ENCODE assay signal across 8 cellular contexts in the genomic region with DNA sequence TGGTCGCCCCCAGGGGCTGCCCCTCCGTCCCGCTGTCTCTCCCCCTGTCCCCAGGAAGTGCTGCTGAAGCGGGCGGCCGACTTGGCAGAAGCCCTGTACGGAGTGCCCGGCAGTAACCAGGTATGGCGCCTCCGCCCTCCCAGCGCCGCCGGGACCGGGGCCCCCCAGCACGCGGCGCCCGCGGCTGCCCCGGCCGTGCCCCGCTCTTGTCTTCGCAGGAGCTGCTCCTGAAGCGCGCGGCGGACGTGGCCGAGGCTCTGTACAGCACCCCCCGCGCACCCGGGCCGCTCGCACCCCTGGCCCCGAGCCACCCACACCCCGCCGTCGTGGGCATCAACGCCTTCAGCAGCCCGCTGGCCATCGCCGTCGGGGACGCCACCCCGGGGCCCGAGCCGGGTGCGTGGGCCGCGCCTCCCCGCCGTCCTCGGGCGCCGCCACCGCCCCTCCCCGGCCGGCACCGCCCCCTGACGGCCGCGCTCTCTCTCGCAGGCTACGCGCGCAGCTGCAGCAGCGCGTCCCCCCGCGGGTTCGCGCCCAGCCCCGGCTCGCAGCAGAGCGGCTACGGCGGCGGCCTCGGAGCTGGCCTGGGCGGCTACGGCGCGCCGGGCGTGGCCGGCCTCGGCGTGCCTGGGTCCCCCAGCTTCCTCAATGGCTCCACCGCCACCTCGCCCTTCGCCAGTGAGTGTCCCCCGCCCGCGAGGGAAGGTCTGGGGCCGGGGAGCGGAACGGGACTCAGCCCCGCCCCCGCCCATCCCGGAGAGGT. TPM values are rescaled to one million over a fixed set of nuclear protein-coding genes. Genes with fewer than 3 reads are reported as not detected.
DNase-seq lines count a peak whose midpoint lies in the region; ATAC-seq and TF ChIP-seq lines count a peak whose summit lies in the region.

No MANE protein-coding gene starts in this region.

- CTCF ChIA-PET in activated B cell treated with CpG ODN at 0.5 μM for 24 hours (lab: Charles Lee), result interaction anchor here (2.4 kb wide), 1 partner anchor 11 kb away, joined by 6 read pairs; no protein-coding TSS in a partner anchor

- peak in 3 of 8 donors; percentile 18 to 69 (median 41) for ATAC-seq in heart right ventricle
- ATAC-seq in activated B cell treated with CpG ODN at 0.5 μM for 24 hours (ENCODE audit: low read depth), result peak; percentile 63
- ATAC-seq in naive thymus-derived CD8-positive, alpha-beta T cell, result peak; percentile 70 to 71
- peak; percentile 4 for ATAC-seq in aorta (ENCODE audit: low FRiP score)
- ATAC-seq in GM21737 (IDR thresholded peaks at IDR 0.05; ENCODE audit: unreplicated experiment), result no peak
- no peak for ATAC-seq in HG02885 (IDR thresholded peaks at IDR 0.05; ENCODE audit: poor library complexity, unreplicated experiment)

- peaks cover 32% of the 10 kb centered on the region for H3K4me1 Mint-ChIP-seq in activated B cell treated with CpG ODN at 0.5 μM for 24 hours
- H3K4me1 Mint-ChIP-seq in naive thymus-derived CD8-positive, alpha-beta T cell, result peaks cover 14 to 28% (median 26%) of the 10 kb centered on the region in 4 donors

- DNase-seq in heart right ventricle (peak in 1 of 2 donors; percentile 45), cardiac septum (ENCODE audit: low spot score) (no peak), activated B cell treated with CpG ODN at 0.5 μM for 24 hours (peak; percentile 45), dorsolateral prefrontal cortex (no peak), aorta (no peak)
- peak in 9 of 10 donors; percentile 21 to 63 (median 51) for DNase-seq in naive thymus-derived CD8-positive, alpha-beta T cell

- H3K4me3 ChIP-seq in heart right ventricle (peak overlapping the region in 9 of 10 donors; percentile 40 to 57 (median 50)), dorsolateral prefrontal cortex (peak overlapping the region in 55 of 59 donors; percentile 10 to 60 (median 40)), aorta (ENCODE audit: low read length in 2 of 2) (peak overlapping the region in 1 of 2 donors; percentile 21)

- H3K9me3 ChIP-seq in heart right ventricle (no peaks in the 10 kb centered on the region), aorta (ENCODE audit: control insufficient read depth, low read length) (no peaks in the 10 kb centered on the region)

- POLR2A ChIA-PET in activated B cell treated with CpG ODN at 0.5 μM for 24 hours (lab: Charles Lee), result no interaction called here
- POLR2A ChIA-PET in naive thymus-derived CD8-positive, alpha-beta T cell (lab: Charles Lee), result interaction anchor here (0.5 to 2.8 kb wide), 8 partner anchors 10 to 281 kb away, joined by 3 to 14 read pairs (median 4); partner anchors contain the start of genes NOP56, PCED1A, SNRPB and VPS16

- peaks cover 48% of the 10 kb centered on the region for H3K27me3 Mint-ChIP-seq in activated B cell treated with CpG ODN at 0.5 μM for 24 hours
- peaks cover 3 to 13% (median 7%) of the 10 kb centered on the region in 5 donors for H3K27me3 Mint-ChIP-seq in naive thymus-derived CD8-positive, alpha-beta T cell

- H3K27ac ChIP-seq in heart right ventricle (peak overlapping the region in 1 of 10 donors; percentile 15), dorsolateral prefrontal cortex (peak overlapping the region in 5 of 59 donors; percentile 11 to 53 (median 28)), aorta (ENCODE audit: low read depth in 1 of 2, low read length in 2 of 2) (no peak overlapping the region)

- H3K36me3 ChIP-seq in heart right ventricle (no peaks in the 10 kb centered on the region), aorta (ENCODE audit: control insufficient read depth in 1 of 2, insufficient read depth in 2 of 2, low read length in 1 of 2) (no peaks in the 10 kb centered on the region)

- H3K27me3 ChIP-seq in heart right ventricle (peaks cover 5 to 79% (median 53%) of the 10 kb centered on the region in 7 donors), dorsolateral prefrontal cortex (peaks cover 0 to 61% (median 24%) of the 10 kb centered on the region in 45 donors), aorta (ENCODE audit: control insufficient read depth in 1 of 2, insufficient read depth in 2 of 2, low read length in 1 of 2) (no peaks in the 10 kb centered on the region)

- no peaks in the 10 kb centered on the region for H3K36me3 Mint-ChIP-seq in activated B cell treated with CpG ODN at 0.5 μM for 24 hours (ENCODE audit: low read depth)
- no peaks in the 10 kb centered on the region for H3K36me3 Mint-ChIP-seq in naive thymus-derived CD8-positive, alpha-beta T cell

- WGBS in heart right ventricle, 2 donors, result 1% methylated on average over 52 to 100 of the region's 100 CpGs
- 0 to 2% methylated on average over 55 to 100 of the region's 100 CpGs for WGBS in aorta, 2 donors

- H3K27ac Mint-ChIP-seq in activated B cell treated with CpG ODN at 0.5 μM for 24 hours, result no peak overlapping the region
- H3K27ac Mint-ChIP-seq in naive thymus-derived CD8-positive, alpha-beta T cell, result no peak overlapping the region

- H3K4me3 Mint-ChIP-seq in activated B cell treated with CpG ODN at 0.5 μM for 24 hours, result no peak overlapping the region
- H3K4me3 Mint-ChIP-seq in naive thymus-derived CD8-positive, alpha-beta T cell, result peak overlapping the region in 1 of 10 donors; percentile 83

- H3K9me3 Mint-ChIP-seq in activated B cell treated with CpG ODN at 0.5 μM for 24 hours, result no peaks in the 10 kb centered on the region
- H3K9me3 Mint-ChIP-seq in naive thymus-derived CD8-positive, alpha-beta T cell, result no peaks in the 10 kb centered on the region

- H3K4me1 ChIP-seq in heart right ventricle, result peaks cover 8 to 30% (median 25%) of the 10 kb centered on the region in 9 donors
- no peaks in the 10 kb centered on the region for H3K4me1 ChIP-seq in aorta (ENCODE audit: control insufficient read depth in 1 of 2, insufficient read depth in 2 of 2, low read length in 2 of 2)

- intact Hi-C loops in heart right ventricle (cut with DNase I) (loop anchor here in 9 of 10 donors (5.0 to 10.0 kb wide), 6 partner anchors 65 to 253 kb away; partner anchors contain the start of genes PCED1A (in 1 of the 9) and VPS16 (in 1 of the 9)), cardiac septum (cut with DNase I) (loop anchor here (5.0 kb wide), 1 partner anchor 100 kb away; no protein-coding TSS in a partner anchor), activated B cell treated with CpG ODN at 0.5 μM for 24 hours (cut with micrococcal nuclease) (loop anchor here (2.0 kb wide), 1 partner anchor 49 kb away; the partner anchor contains the start of gene CPXM1), dorsolateral prefrontal cortex (cut with DNase I) (loop anchor here in 1 of 2 donors (5.0 kb wide), 1 partner anchor 60 kb away; the partner anchor contains the start of gene EBF4), aorta (cut with DNase I) (no loop called here)

- peak in 1 of 9 donors; percentile 22 for TF ChIP-seq CTCF in heart right ventricle (IDR thresholded peaks at IDR 0.05)
- TF ChIP-seq CTCF in activated B cell treated with CpG ODN at 0.5 μM for 24 hours (IDR thresholded peaks at IDR 0.05), result no peak
- TF ChIP-seq CTCF in dorsolateral prefrontal cortex (IDR thresholded peaks at IDR 0.05 in 54 of 56, conservative IDR thresholded peaks at IDR 0.05 in 2 of 56; ENCODE audit: low read depth in 1 of 56, partially characterized antibody in 56 of 56), result peak in 1 of 56 donors; percentile 8

RNA-seq across cellular contexts. Expression of gene CPXM1, which starts 48.4 kb away (rescaled TPM):
- total RNA-seq in heart right ventricle (1 to 10 TPM in 5 of 10 donors, under 1 TPM in 4, not detected in 1; 0.48 to 4.5 (median 1.4) TPM), cardiac septum (0.19 TPM), activated B cell treated with CpG ODN at 0.5 μM for 24 hours (8.5 and 9.8 TPM in 2 replicates), dorsolateral prefrontal cortex (1 to 10 TPM in 20 of 120 experiments, under 1 TPM in 68, not detected in 32; 0.19 to 3.1 (median 0.45) TPM), aorta (1 to 10 TPM; 3.4 to 3.7 TPM)
- polyA plus RNA-seq in heart right ventricle (1 to 10 TPM; 1.2 to 4.9 TPM), aorta (under 1 TPM in 1 of 2 donors, not detected in 1; 0.23 TPM)
- total RNA-seq in naive thymus-derived CD8-positive, alpha-beta T cell, result under 1 TPM in 1 of 2 experiments, not detected in 1; 0.39 TPM
- under 1 TPM; 0.27 to 0.56 (median 0.31) TPM for polyA plus RNA-seq in naive thymus-derived CD8-positive, alpha-beta T cell

RNA-seq across cellular contexts. Expression of gene EBF4, which starts 59.5 kb away (rescaled TPM):
- 1 to 10 TPM; 2.0 to 6.2 (median 3.6) TPM for total RNA-seq in heart right ventricle
- polyA plus RNA-seq in heart right ventricle, result 1 to 10 TPM; 3.3 to 8.0 TPM
- 4.8 TPM for total RNA-seq in cardiac septum
- 1.6 and 2.4 TPM in 2 replicates for total RNA-seq in activated B cell treated with CpG ODN at 0.5 μM for 24 hours
- total RNA-seq in dorsolateral prefrontal cortex, result 10 to 100 TPM in 119 of 120 experiments, 1 to 10 TPM in 1; 9.9 to 43.0 (median 23.9) TPM
- total RNA-seq in naive thymus-derived CD8-positive, alpha-beta T cell, result 10 to 100 TPM; 14.3 to 14.9 TPM
- polyA plus RNA-seq in naive thymus-derived CD8-positive, alpha-beta T cell, result 1 to 10 TPM in 1 of 3 donors, under 1 TPM in 2; 0.37 to 2.2 (median 0.88) TPM
- total RNA-seq in aorta, result 10 to 100 TPM; 16.7 to 19.9 TPM
- 10 to 100 TPM; 10.8 to 30.3 TPM for polyA plus RNA-seq in aorta

Comparison
In these comparisons a context has a peak if more than half of its experiments do, and no peak if none do; other contexts are left out.
1. ATAC-seq: peak in activated B cell treated with CpG ODN at 0.5 μM for 24 hours (single experiment), naive thymus-derived CD8-positive, alpha-beta T cell (2 of 2) and aorta (single experiment); none in GM21737 (single experiment) and HG02885 (single experiment).
2. DNase-seq: peak in activated B cell treated with CpG ODN at 0.5 μM for 24 hours (single experiment) and naive thymus-derived CD8-positive, alpha-beta T cell (9 of 10); none in cardiac septum (single experiment), dorsolateral prefrontal cortex (0 of 10) and aorta (0 of 2).
3. intact Hi-C loops: an anchor here in heart right ventricle (5.0 to 10.0 kb wide), cardiac septum (5.0 kb wide) and activated B cell treated with CpG ODN at 0.5 μM for 24 hours (2.0 kb wide); none called in aorta.